8 cellular contexts compared by ENCODE assay signal in genomic region chr5:36034536-36035134, GRCh38. TPM values are rescaled to one million over a fixed set of nuclear protein-coding genes. Genes with fewer than 3 reads are reported as not detected.
A peak's percentile ranks its signal among the peaks of the same experiment; 100 is the strongest.
DNase-seq lines count a peak whose midpoint lies in the region; ATAC-seq, FAIRE-seq and TF ChIP-seq lines count a peak whose summit lies in the region.
"Not testable (repeated sequence)": the region's sequence is repeated elsewhere in the genome, so short reads cannot be mapped to it uniquely, and the experiment has no call there.
"Had no signal": no experiment of that assay in that cellular context is flagged by ENCODE, and none has a peak within 500 bp of the region (broad histone marks: within the 10 kb centered on the region; RNA-seq: fewer than 3 reads in every experiment).

No MANE protein-coding gene starts in this region.

- H3K4me2 ChIP-seq in BLaER1 = peak overlapping the region; percentile 82

- peaks cover 82% of the 10 kb centered on the region for H3K36me3 ChIP-seq in BLaER1
- H3K36me3 ChIP-seq in esophagus muscularis mucosa, left lung: not testable (repeated sequence)

- peaks cover 61% of the 10 kb centered on the region for H3K4me1 ChIP-seq in BLaER1
- not testable (repeated sequence) for H3K4me1 ChIP-seq in esophagus muscularis mucosa, left lung

- peaks cover 28% of the 10 kb centered on the region for H3K9me3 ChIP-seq in BLaER1
- H3K9me3 ChIP-seq in esophagus muscularis mucosa, left lung: not testable (repeated sequence)

- H3K27me3 ChIP-seq in BLaER1, esophagus muscularis mucosa, left lung: not testable (repeated sequence)

- ATAC-seq in left lung = peak; percentile 36

- not testable (repeated sequence) for H4K20me1 ChIP-seq in BLaER1

- H3K27ac ChIP-seq in BLaER1 = peak overlapping the region; percentile 29; the same call in 1 of the 2 replicates
- not testable (repeated sequence) for H3K27ac ChIP-seq in esophagus muscularis mucosa (replicated peaks in 1 of 4); left lung

- not testable (repeated sequence) for TF ChIP-seq POLR2A in esophagus muscularis mucosa (IDR thresholded peaks at IDR 0.05; ENCODE audit: low read depth)

- WGBS in esophagus muscularis mucosa = 61% methylated on average over 3 of the region's 3 CpGs

- H3K9ac ChIP-seq in BLaER1 = not testable (repeated sequence)

- not testable (repeated sequence) for DNase-seq in HTR-8/SVneo (ENCODE audit: insufficient read length, low spot score); left lung
- DNase-seq in esophagus muscularis mucosa (ENCODE audit: extremely low spot score) = peak; percentile 80

- TF ChIP-seq CTCF in esophagus muscularis mucosa (IDR thresholded peaks at IDR 0.05); left lung (IDR thresholded peaks at IDR 0.05): not testable (repeated sequence)

- not testable (repeated sequence) for H3K4me3 ChIP-seq in BLaER1, esophagus muscularis mucosa, left lung

- not testable (repeated sequence) for TF ChIP-seq EP300 in esophagus muscularis mucosa (IDR thresholded peaks at IDR 0.05)

- peak; percentile 33 for FAIRE-seq in HTR-8/SVneo (lab: Jason Lieb, UNC)

- intact Hi-C loops in esophagus muscularis mucosa (cut with DNase I); left lung (cut with DNase I): not testable (repeated sequence)

RNA-seq across cellular contexts. Expression of gene UGT3A2, which starts 32.0 kb away (rescaled TPM):
- not detected for total RNA-seq in esophagus muscularis mucosa
- total RNA-seq in left lung = under 1 TPM in 1 of 2 donors, not detected in 1; 0.31 TPM
- total RNA-seq: B cell; CD4-positive, alpha-beta memory T cell; CD4-positive, CD25-positive, alpha-beta regulatory T cell; CD8-positive, alpha-beta memory T cell had no signal

RNA-seq across cellular contexts. Expression of gene UGT3A1, which starts 43.4 kb away (rescaled TPM):
- total RNA-seq in esophagus muscularis mucosa = not detected
- not detected for total RNA-seq in left lung
- total RNA-seq: B cell; CD4-positive, alpha-beta memory T cell; CD4-positive, CD25-positive, alpha-beta regulatory T cell; CD8-positive, alpha-beta memory T cell had no signal
